Comparison of ENCODE assay signal across 10 cellular contexts in the genomic region with DNA sequence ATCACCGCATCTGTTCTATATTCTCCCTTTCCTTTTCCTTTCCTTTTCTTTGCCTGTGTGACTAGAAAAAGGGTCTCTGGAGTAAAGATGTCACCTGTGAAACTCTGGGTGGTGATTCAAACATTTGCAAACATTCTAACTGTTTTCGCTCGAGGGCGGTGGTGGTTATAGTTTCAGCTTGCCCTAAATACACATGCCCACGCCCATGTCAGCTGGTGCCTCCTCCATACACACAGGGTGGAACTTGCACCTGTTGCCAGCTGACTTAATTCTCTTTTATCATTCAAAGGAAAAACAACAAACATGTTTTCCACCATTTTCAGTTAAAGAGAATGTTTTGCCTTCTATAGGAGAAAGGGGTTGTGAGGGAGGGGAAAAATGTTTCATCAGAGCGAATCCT.
DNase-seq lines count a peak whose midpoint lies in the region; ATAC-seq and TF ChIP-seq lines count a peak whose summit lies in the region.
"Had no signal": no experiment of that assay in that cellular context is flagged by ENCODE, and none has a peak within 500 bp of the region (broad histone marks: within the 10 kb centered on the region; RNA-seq: fewer than 3 reads in every experiment).

No MANE protein-coding gene starts in this region.

- CTCF ChIA-PET in Calu3 (lab: Charles Lee) = no interaction called here

- no peaks in the 10 kb centered on the region for H3K36me3 ChIP-seq in brain microvascular endothelial cell (replicated peaks)

- peak; percentile 47 to 53 for DNase-seq in activated CD4-positive, alpha-beta T cell treated with anti-CD3 and anti-CD28 coated beads, Interleukin-2, amount 50 U/mL, for 4 hours
- DNase-seq in stimulated activated CD4-positive, alpha-beta T cell treated with anti-CD3 and anti-CD28 coated beads, Interleukin-2, amount 100 ng/mL, for 4 hours (ENCODE audit: low read depth) = peak; percentile 47
- DNase-seq in Calu3 (no peak), left ventricle myocardium superior (no peak), NCI-H2029 (lab: John Stamatoyannopoulos, UW) (no peak), brain microvascular endothelial cell (no peak)
- DNase-seq: endodermal cell had no signal

- no TSS peak for BruUV-seq in Calu3 (replicated peaks; lab: Mats Ljungman, UMichigan)

- peak; percentile 62 for ATAC-seq in GM19395 (IDR thresholded peaks at IDR 0.05; ENCODE audit: unreplicated experiment)
- peak; percentile 64 for ATAC-seq in HG03159 (IDR thresholded peaks at IDR 0.05; ENCODE audit: unreplicated experiment)
- ATAC-seq in left ventricle myocardium superior = no peak

- intact Hi-C loops in Calu3 (cut with micrococcal nuclease; ENCODE audit: unreplicated experiment) = no loop called here
- intact Hi-C loops in left ventricle myocardium superior (cut with micrococcal nuclease) = no loop called here

- no peak overlapping the region for H3K27ac ChIP-seq in brain microvascular endothelial cell

- peaks cover 4% of the 10 kb centered on the region for H3K36me3 Mint-ChIP-seq in Calu3 (ENCODE audit: insufficient read depth, unreplicated experiment)

- TF ChIP-seq CTCF in Calu3 (IDR thresholded peaks at IDR 0.05; ENCODE audit: unreplicated experiment) = no peak
- no peak for TF ChIP-seq CTCF in brain microvascular endothelial cell (IDR thresholded peaks at IDR 0.05; ENCODE audit: low read depth, low read length, missing control alignments)

- in situ Hi-C loops in brain microvascular endothelial cell (cut with HindIII; ENCODE audit: low pct_ligation_motif_present, low sequenced_read_pairs) = no loop called here

- peaks cover 17% of the 10 kb centered on the region for H3K27me3 ChIP-seq in brain microvascular endothelial cell (replicated peaks)

- H3K4me1 Mint-ChIP-seq in Calu3 (ENCODE audit: low read depth, unreplicated experiment) = no peaks in the 10 kb centered on the region
- H3K4me1 Mint-ChIP-seq: neural crest cell had no signal

- no peak overlapping the region for H3K4me3 Mint-ChIP-seq in Calu3 (ENCODE audit: low read depth, unreplicated experiment)
- H3K4me3 Mint-ChIP-seq: endodermal cell, neural crest cell had no signal

- H3K27me3 Mint-ChIP-seq in Calu3 (ENCODE audit: unreplicated experiment) = no peaks in the 10 kb centered on the region

- no peak overlapping the region for H3K4me3 ChIP-seq in brain microvascular endothelial cell (ENCODE audit: low read depth, low read length)

- H3K9me3 Mint-ChIP-seq in Calu3 (ENCODE audit: low read depth, unreplicated experiment) = no peaks in the 10 kb centered on the region
- H3K9me3 Mint-ChIP-seq: endodermal cell, neural crest cell had no signal

- no peak overlapping the region for H3K27ac Mint-ChIP-seq in Calu3 (ENCODE audit: unreplicated experiment)
- H3K27ac Mint-ChIP-seq: endodermal cell had no signal

Comparison
In these comparisons a context has a peak if more than half of its experiments do, and no peak if none do; other contexts are left out.
1. DNase-seq: peak in activated CD4-positive, alpha-beta T cell treated with anti-CD3 and anti-CD28 coated beads, Interleukin-2, amount 50 U/mL, for 4 hours (2 of 2) and stimulated activated CD4-positive, alpha-beta T cell treated with anti-CD3 and anti-CD28 coated beads, Interleukin-2, amount 100 ng/mL, for 4 hours (single experiment); none in Calu3 (single experiment), left ventricle myocardium superior (single experiment), NCI-H2029 (single experiment) and brain microvascular endothelial cell (single experiment).